In genomic region chr5:90473321-90474234, GRCh38 we compare ENCODE assay signal across 8 cellular contexts. TPM values are rescaled to one million over a fixed set of nuclear protein-coding genes. Genes with fewer than 3 reads are reported as not detected.
DNase-seq lines count a peak whose midpoint lies in the region; ATAC-seq, FAIRE-seq and TF ChIP-seq lines count a peak whose summit lies in the region.

No MANE protein-coding gene starts in this region.

- H3K9me3 Mint-ChIP-seq in glutamatergic neuron (ENCODE audit: unreplicated experiment) = peaks cover 5% of the 10 kb centered on the region

- H3K36me3 Mint-ChIP-seq in glutamatergic neuron (ENCODE audit: unreplicated experiment) = no peaks in the 10 kb centered on the region

- H3K27me3 Mint-ChIP-seq in glutamatergic neuron (ENCODE audit: unreplicated experiment) = peaks cover 4% of the 10 kb centered on the region

- H3K4me1 Mint-ChIP-seq in glutamatergic neuron (ENCODE audit: low read depth, unreplicated experiment) = peaks cover 12% of the 10 kb centered on the region

- H3K27ac Mint-ChIP-seq in glutamatergic neuron (ENCODE audit: unreplicated experiment) = peak overlapping the region; percentile 89

- no peak for TF ChIP-seq CTCF in glutamatergic neuron (IDR thresholded peaks at IDR 0.05; ENCODE audit: partially characterized antibody, unreplicated experiment)

- peak overlapping the region; percentile 96 for H3K4me3 Mint-ChIP-seq in glutamatergic neuron (ENCODE audit: unreplicated experiment)

- ATAC-seq in HG03066 (IDR thresholded peaks at IDR 0.05; ENCODE audit: low read depth, unreplicated experiment) = peak; percentile 17

- DNase-seq in AG08396 (ENCODE audit: low spot score) (peak; percentile 39), NOMO-1 treated with DMSO at 0.1 percent for 48 hours (lab: John Stamatoyannopoulos, UW; ENCODE audit: unreplicated experiment) (peak; percentile 47), glutamatergic neuron (no peak), nucleus accumbens (lab: John Stamatoyannopoulos, UW) (peak in 35 of 56 donors; percentile 12 to 75 (median 48)), urothelium cell line (ENCODE audit: low spot score) (peak; percentile 13)
- peak; percentile 1 for DNase-seq in activated gamma-delta T cell treated with anti-CD3 and anti-CD28 coated beads, Interleukin-2, amount 50 U/mL, for 16 hours (ENCODE audit: low read depth)

- no peak for FAIRE-seq in urothelium cell line (lab: Jason Lieb, UNC)

- TF ChIP-seq POLR2A in GM18526 (IDR thresholded peaks at IDR 0.05; ENCODE audit: extremely low read depth, insufficient read length) = peak; percentile 23

RNA-seq across cellular contexts. Expression of gene MBLAC2, which starts 1.0 kb away (rescaled TPM):
- total RNA-seq in glutamatergic neuron (ENCODE audit: unreplicated experiment) = 2.6 TPM

RNA-seq across cellular contexts. Expression of gene POLR3G, which starts 1.1 kb away (rescaled TPM):
- total RNA-seq in glutamatergic neuron (ENCODE audit: unreplicated experiment) = 3.9 TPM

RNA-seq across cellular contexts. Expression of gene LYSMD3, which starts 55.8 kb away (rescaled TPM):
- 7.8 TPM for total RNA-seq in glutamatergic neuron (ENCODE audit: unreplicated experiment)
